8 cellular contexts compared by ENCODE assay signal in the genomic region with DNA sequence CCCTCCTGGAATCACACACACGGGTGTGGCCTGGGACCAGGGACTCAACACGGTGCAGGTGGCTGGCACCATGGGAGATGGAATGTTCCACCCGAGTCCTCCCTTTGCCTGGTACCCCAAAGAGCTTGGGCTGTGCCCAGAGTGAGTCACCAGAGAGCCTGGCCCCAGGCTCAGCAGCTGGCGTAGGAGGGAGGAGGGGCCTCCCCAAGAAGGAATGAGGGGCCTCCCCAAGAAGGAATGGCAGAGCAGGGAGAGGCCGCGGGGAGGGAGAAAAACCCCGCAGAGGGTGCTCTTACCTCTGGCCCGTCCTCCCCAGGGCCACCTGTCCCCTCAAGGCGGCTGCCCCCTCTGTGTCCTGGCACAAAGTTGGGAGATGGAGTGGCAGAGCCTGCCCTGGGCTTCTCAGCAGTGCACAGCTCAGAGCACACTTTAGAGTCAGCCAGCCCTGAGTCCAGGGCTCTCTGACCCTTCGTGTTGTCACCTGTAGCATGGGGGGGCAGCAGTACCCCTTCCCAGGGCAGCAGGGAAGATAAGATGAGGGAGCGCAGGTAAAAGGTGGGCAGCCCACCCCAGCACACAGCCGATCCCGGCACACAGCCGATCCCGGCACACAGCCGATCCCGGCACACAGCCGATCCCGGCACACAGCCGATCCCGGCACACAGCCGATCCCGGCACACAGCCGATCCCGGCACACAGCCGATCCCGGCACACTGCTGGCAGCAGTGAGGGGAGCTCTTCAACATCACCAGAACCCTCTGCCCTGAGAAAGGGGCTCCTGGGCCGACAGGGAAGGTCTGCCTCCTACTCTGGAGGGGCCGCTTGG. TPM values are rescaled to one million over a fixed set of nuclear protein-coding genes. Genes with fewer than 3 reads are reported as not detected.
DNase-seq lines count a peak whose midpoint lies in the region; ATAC-seq and TF ChIP-seq lines count a peak whose summit lies in the region.

No MANE protein-coding gene starts in this region.

- H3K27me3 ChIP-seq in OCI-LY1 (ENCODE audit: insufficient read depth, low read length) (no peaks in the 10 kb centered on the region), skeletal muscle tissue (ENCODE audit: control insufficient read depth in 3 of 3, insufficient read depth in 3 of 3, low read length in 3 of 3) (peaks cover 0 to 24% (median 6%) of the 10 kb centered on the region in 3 donors)

- no peaks in the 10 kb centered on the region for H4K20me1 ChIP-seq in OCI-LY1 (ENCODE audit: insufficient read depth, low read length)

- H3F3A ChIP-seq in OCI-LY1 (ENCODE audit: insufficient read depth, low read length), result no peaks in the 10 kb centered on the region

- H3K4me2 ChIP-seq in OCI-LY1 (ENCODE audit: low read length), result peak overlapping the region; percentile 85

- no peaks in the 10 kb centered on the region for H3K27me3 Mint-ChIP-seq in effector memory CD8-positive, alpha-beta T cell

- H3K9me3 Mint-ChIP-seq in effector memory CD8-positive, alpha-beta T cell, result peaks cover 4 to 7% of the 10 kb centered on the region in 2 donors

- H3K27ac Mint-ChIP-seq in effector memory CD8-positive, alpha-beta T cell, result peak overlapping the region; percentile 96 to 100

- ATAC-seq in effector memory CD8-positive, alpha-beta T cell (replicated peaks), result no peak
- no peak for ATAC-seq in HG03520 (IDR thresholded peaks at IDR 0.05; ENCODE audit: unreplicated experiment)

- peaks cover 20% of the 10 kb centered on the region for H3K79me2 ChIP-seq in OCI-LY1 (ENCODE audit: insufficient read depth, low read length)

- H3K9ac ChIP-seq in OCI-LY1 (ENCODE audit: low read length) (peak overlapping the region; percentile 78), skeletal muscle tissue (ENCODE audit: low read depth in 1 of 3, low read length in 3 of 3) (peak overlapping the region in 1 of 3 donors; percentile 85)

- H3K4me3 ChIP-seq in OCI-LY1 (ENCODE audit: low read depth, low read length, poor library complexity, severe bottlenecking), result peak overlapping the region; percentile 77
- peak overlapping the region in 1 of 3 donors; percentile 60 for H3K4me3 ChIP-seq in skeletal muscle tissue (ENCODE audit: low read length in 3 of 3)

- H3K9me3 ChIP-seq in OCI-LY1 (ENCODE audit: low read length), result no peaks in the 10 kb centered on the region
- H3K9me3 ChIP-seq in skeletal muscle tissue (ENCODE audit: control insufficient read depth in 3 of 3, low read length in 3 of 3), result no peaks in the 10 kb centered on the region

- H2AFZ ChIP-seq in OCI-LY1 (ENCODE audit: low read length), result no peak overlapping the region

- H3K27ac ChIP-seq in OCI-LY1 (ENCODE audit: low read depth, low read length, poor library complexity, severe bottlenecking) (peak overlapping the region; percentile 16), skeletal muscle tissue (ENCODE audit: low read depth, low read length) (peak overlapping the region; percentile 58)

- peak overlapping the region; percentile 87 to 97 for H3K4me3 Mint-ChIP-seq in effector memory CD8-positive, alpha-beta T cell

- H3K4me1 ChIP-seq in OCI-LY1 (ENCODE audit: insufficient read depth, low read length, severe bottlenecking), result peaks cover 51% of the 10 kb centered on the region
- peaks cover 7 to 25% (median 22%) of the 10 kb centered on the region in 3 donors for H3K4me1 ChIP-seq in skeletal muscle tissue (ENCODE audit: control insufficient read depth in 3 of 3, insufficient read depth in 3 of 3, low read length in 3 of 3)

- no peaks in the 10 kb centered on the region for H3K9me2 ChIP-seq in OCI-LY1 (ENCODE audit: low read depth, low read length)

- H3K36me3 Mint-ChIP-seq in effector memory CD8-positive, alpha-beta T cell (ENCODE audit: insufficient read depth), result peaks cover 50% of the 10 kb centered on the region

- peaks cover 43 to 57% of the 10 kb centered on the region in 2 donors for H3K4me1 Mint-ChIP-seq in effector memory CD8-positive, alpha-beta T cell (ENCODE audit: low read depth in 2 of 2)

- DNase-seq in ELR (ENCODE audit: low read depth) (peak; percentile 64), NCI-H748 treated with DMSO at 0.1 percent for 48 hours (lab: John Stamatoyannopoulos, UW) (no peak), NCI-H1417 treated with DMSO at 0.1 percent for 48 hours (lab: John Stamatoyannopoulos, UW) (no peak), superior temporal gyrus (ENCODE audit: extremely low spot score) (no peak)
- DNase-seq in effector memory CD8-positive, alpha-beta T cell, result no peak

- peaks cover 20% of the 10 kb centered on the region; the same call in 1 of the 2 replicates for H3K36me3 ChIP-seq in OCI-LY1 (ENCODE audit: insufficient read depth, low read length)
- no peaks in the 10 kb centered on the region for H3K36me3 ChIP-seq in skeletal muscle tissue (ENCODE audit: control insufficient read depth in 3 of 3, insufficient read depth in 3 of 3, low read length in 3 of 3)

- no peak for TF ChIP-seq CTCF in OCI-LY1 (IDR thresholded peaks at IDR 0.05; ENCODE audit: low read length)

RNA-seq across cellular contexts. Expression of a gene that starts 20.2 kb away (rescaled TPM):
- total RNA-seq in skeletal muscle tissue, result 2.6 TPM

RNA-seq across cellular contexts. Expression of a gene that starts 33.3 kb away (rescaled TPM):
- total RNA-seq in skeletal muscle tissue, result 5.2 TPM
